24 cellular contexts compared by ENCODE assay signal in the genomic region with DNA sequence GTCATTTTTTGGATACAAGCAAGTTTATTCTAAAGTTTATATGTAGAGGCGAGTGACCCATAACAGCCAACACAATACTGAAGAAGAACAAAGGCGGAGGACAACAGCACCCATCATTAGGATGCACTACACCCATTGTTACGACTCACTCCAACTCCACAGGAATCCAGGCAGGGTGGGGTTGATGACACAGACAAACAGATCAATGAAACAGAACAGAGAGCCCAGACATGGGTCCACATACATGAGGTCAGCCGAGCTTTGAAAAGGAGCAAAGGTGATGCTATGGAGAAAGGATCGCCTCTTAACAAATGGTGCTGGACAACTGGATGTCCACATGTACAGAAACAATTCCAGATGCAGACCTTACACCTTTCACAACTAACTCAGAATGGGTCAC.
DNase-seq lines count a peak whose midpoint lies in the region; ATAC-seq, FAIRE-seq and TF ChIP-seq lines count a peak whose summit lies in the region.
"Had no signal": no experiment of that assay in that cellular context is flagged by ENCODE, and none has a peak within 500 bp of the region (broad histone marks: within the 10 kb centered on the region; RNA-seq: fewer than 3 reads in every experiment).

No MANE protein-coding gene starts in this region.

- H3K4me2 ChIP-seq in K562 (ENCODE audit: insufficient read depth, low read length), result no peak overlapping the region
- H3K4me2 ChIP-seq: BLaER1, GM23338 had no signal

- H3K79me2 ChIP-seq in K562 (ENCODE audit: control insufficient read depth, insufficient read depth, low read length), result no peaks in the 10 kb centered on the region

- H3K27me3 ChIP-seq in K562 (ENCODE audit: control insufficient read depth in 2 of 2, insufficient read depth in 2 of 2, low read length in 2 of 2), result peaks cover 15 to 41% of the 10 kb centered on the region in 2 experiments; a peak in 3 of 5 replicates
- H3K27me3 ChIP-seq in endodermal cell (ENCODE audit: control insufficient read depth, insufficient read depth, low read length, poor library complexity, severe bottlenecking), result no peaks in the 10 kb centered on the region
- H3K27me3 ChIP-seq: BLaER1 had no signal

- BruUV-seq in K562 (replicated peaks; lab: Mats Ljungman, UMichigan), result no TSS peak

- FAIRE-seq in K562 (lab: Jason Lieb, UNC), result peak; percentile 54
- FAIRE-seq: A204.1, GM12891, GM18507 had no signal

- no peaks in the 10 kb centered on the region for H4K20me1 ChIP-seq in K562 (replicated peaks; ENCODE audit: control insufficient read depth, insufficient read depth, low read length)
- H4K20me1 ChIP-seq: BLaER1 had no signal

- TF ChIP-seq CTCF in K562 (IDR thresholded peaks at IDR 0.05 in 2 of 3, conservative IDR thresholded peaks at IDR 0.05 in 1 of 3; ENCODE audit: insufficient read depth in 2 of 3, low read depth in 1 of 3, low read length in 3 of 3), result no peak
- no peak for TF ChIP-seq CTCF in endodermal cell (conservative IDR thresholded peaks at IDR 0.05)

- no peak for TF ChIP-seq POLR2A in K562 (conservative IDR thresholded peaks at IDR 0.05)

- H3K9me3 Mint-ChIP-seq in endodermal cell, result peaks cover 34% of the 10 kb centered on the region

- no peaks in the 10 kb centered on the region for H3K9me3 ChIP-seq in K562 (replicated peaks; ENCODE audit: control insufficient read depth, insufficient read depth, low read depth, low read length)
- peaks cover 83% of the 10 kb centered on the region for H3K9me3 ChIP-seq in endodermal cell (ENCODE audit: control insufficient read depth, low read length)
- H3K9me3 ChIP-seq: BLaER1 had no signal

- no peaks in the 10 kb centered on the region for H3K4me1 Mint-ChIP-seq in endodermal cell
- H3K4me1 Mint-ChIP-seq: B cell, GM23338 had no signal

- POLR2A ChIA-PET in K562 (lab: Yijun Ruan, JAX), result no interaction called here

- in situ Hi-C loops in K562 (cut with MboI), result no loop called here

- intact Hi-C loops in K562 (cut with micrococcal nuclease), result no loop called here

- H3K4me3 Mint-ChIP-seq in endodermal cell, result no peak overlapping the region
- H3K4me3 Mint-ChIP-seq: B cell; CD4-positive, CD25-positive, alpha-beta regulatory T cell; CD8-positive, alpha-beta T cell; GM23338; H9; HFFc6 had no signal

- H3K9me1 ChIP-seq in K562 (ENCODE audit: control insufficient read depth, insufficient read depth, low read length), result no peaks in the 10 kb centered on the region

- 0 out of 5 replicates have a peak, but pooled peaks cover 0 to 2% of the 10 kb centered on the region in 2 experiments for H3K4me1 ChIP-seq in K562 (replicated peaks in 1 of 2; ENCODE audit: control insufficient read depth in 2 of 2, insufficient read depth in 2 of 2, low read length in 2 of 2)
- no peaks in the 10 kb centered on the region for H3K4me1 ChIP-seq in endodermal cell (ENCODE audit: control insufficient read depth, insufficient read depth, low read length)

- H3K27me3 Mint-ChIP-seq in endodermal cell (ENCODE audit: insufficient read depth), result peaks cover 22% of the 10 kb centered on the region
- H3K27me3 Mint-ChIP-seq: B cell; CD4-positive, CD25-positive, alpha-beta regulatory T cell had no signal

- no peak for TF ChIP-seq EP300 in K562 (IDR thresholded peaks at IDR 0.05; ENCODE audit: low read length)

- CTCF ChIA-PET in K562 (lab: Yijun Ruan, JAX; ENCODE audit: low intra/inter-chr PET ratio), result interaction anchor here (0.8 kb wide), 1 partner anchor 702 kb away, joined by 3 read pairs; no protein-coding TSS in a partner anchor

- H3K4me3 ChIP-seq in K562, result no peak overlapping the region
- peak overlapping the region; percentile 58 for H3K4me3 ChIP-seq in endodermal cell (ENCODE audit: low read length)
- H3K4me3 ChIP-seq: BLaER1, GM23338 had no signal

- H2AFZ ChIP-seq in K562 (ENCODE audit: low read depth, low read length), result no peak overlapping the region
- H2AFZ ChIP-seq: GM23338 had no signal

- ATAC-seq in K562, result no peak
- ATAC-seq: CD8-positive, alpha-beta T cell; GM23338 had no signal

- H3K36me3 ChIP-seq in K562 (ENCODE audit: control insufficient read depth, insufficient read depth, low read length), result no peaks in the 10 kb centered on the region
- H3K36me3 ChIP-seq in endodermal cell (ENCODE audit: control insufficient read depth, insufficient read depth, low read length), result no peaks in the 10 kb centered on the region
- H3K36me3 ChIP-seq: BLaER1 had no signal

- peak; percentile 25 for DNase-seq in NCI-H345 (lab: John Stamatoyannopoulos, UW)
- DNase-seq in NCI-H345 treated with DMSO at 0.1 percent for 48 hours (lab: John Stamatoyannopoulos, UW; ENCODE audit: unreplicated experiment), result no peak
- peak; percentile 58 for DNase-seq in NCI-H146 (lab: John Stamatoyannopoulos, UW)
- no peak for DNase-seq in K562 (ENCODE audit: extremely low read depth in 1 of 4, low spot score in 3 of 4)
- DNase-seq in endodermal cell, result no peak
- no peak for DNase-seq in pons (ENCODE audit: low spot score)
- no peak for DNase-seq in COLO668 (lab: John Stamatoyannopoulos, UW; ENCODE audit: unreplicated experiment)
- no peak for DNase-seq in activated naive CD4-positive, alpha-beta T cell (lab: John Stamatoyannopoulos, UW)
- DNase-seq: Calu3; CD4-positive, CD25-positive, alpha-beta regulatory T cell; CD8-positive, alpha-beta T cell; DMS53; DMS79 treated with DMSO at 0.1 percent for 48 hours; GF-D8; H9; HFFc6 had no signal

- no peak overlapping the region for H3K9ac ChIP-seq in K562 (ENCODE audit: insufficient read depth in 1 of 2, low read depth in 2 of 2, low read length in 2 of 2)
- no peak overlapping the region for H3K9ac ChIP-seq in endodermal cell (ENCODE audit: extremely low read depth, low read length, poor library complexity, severe bottlenecking)
- H3K9ac ChIP-seq: BLaER1 had no signal

- peaks cover 2% of the 10 kb centered on the region for H3K36me3 Mint-ChIP-seq in endodermal cell (ENCODE audit: low read depth)
- H3K36me3 Mint-ChIP-seq: CD4-positive, CD25-positive, alpha-beta regulatory T cell; CD8-positive, alpha-beta T cell had no signal

- 0% methylated on average over 5 of the region's 5 CpGs for WGBS in K562 (ENCODE audit: insufficient coverage, low coverage, missing lambda C conversion rate)
- WGBS in endodermal cell (ENCODE audit: insufficient coverage in 1 of 2, insufficient read length in 1 of 2), 2 experiments, result 78 to 100% methylated on average over 1 to 5 of the region's 5 CpGs

- H3K27ac Mint-ChIP-seq in endodermal cell, result no peak overlapping the region
- H3K27ac Mint-ChIP-seq: B cell; CD4-positive, CD25-positive, alpha-beta regulatory T cell; CD8-positive, alpha-beta T cell; GM23338; H9; HFFc6 had no signal

- H3K27ac ChIP-seq in K562 (ENCODE audit: extremely low read depth, low read depth, low read length) (no peak overlapping the region), endodermal cell (ENCODE audit: low read depth, low read length) (no peak overlapping the region)
- H3K27ac ChIP-seq: 22Rv1, BLaER1, C4-2B had no signal

- no peak for TF ChIP-seq RAD21 in K562 (CRISPR knock-in tag; conservative IDR thresholded peaks at IDR 0.05 in 1 of 2, IDR thresholded peaks at IDR 0.05 in 1 of 2)

TF ChIP-seq in K562, 482 proteins besides CTCF, POLR2A, EP300 and RAD21 (continues in another document):
- TF ChIP-seq, protein P1, sequence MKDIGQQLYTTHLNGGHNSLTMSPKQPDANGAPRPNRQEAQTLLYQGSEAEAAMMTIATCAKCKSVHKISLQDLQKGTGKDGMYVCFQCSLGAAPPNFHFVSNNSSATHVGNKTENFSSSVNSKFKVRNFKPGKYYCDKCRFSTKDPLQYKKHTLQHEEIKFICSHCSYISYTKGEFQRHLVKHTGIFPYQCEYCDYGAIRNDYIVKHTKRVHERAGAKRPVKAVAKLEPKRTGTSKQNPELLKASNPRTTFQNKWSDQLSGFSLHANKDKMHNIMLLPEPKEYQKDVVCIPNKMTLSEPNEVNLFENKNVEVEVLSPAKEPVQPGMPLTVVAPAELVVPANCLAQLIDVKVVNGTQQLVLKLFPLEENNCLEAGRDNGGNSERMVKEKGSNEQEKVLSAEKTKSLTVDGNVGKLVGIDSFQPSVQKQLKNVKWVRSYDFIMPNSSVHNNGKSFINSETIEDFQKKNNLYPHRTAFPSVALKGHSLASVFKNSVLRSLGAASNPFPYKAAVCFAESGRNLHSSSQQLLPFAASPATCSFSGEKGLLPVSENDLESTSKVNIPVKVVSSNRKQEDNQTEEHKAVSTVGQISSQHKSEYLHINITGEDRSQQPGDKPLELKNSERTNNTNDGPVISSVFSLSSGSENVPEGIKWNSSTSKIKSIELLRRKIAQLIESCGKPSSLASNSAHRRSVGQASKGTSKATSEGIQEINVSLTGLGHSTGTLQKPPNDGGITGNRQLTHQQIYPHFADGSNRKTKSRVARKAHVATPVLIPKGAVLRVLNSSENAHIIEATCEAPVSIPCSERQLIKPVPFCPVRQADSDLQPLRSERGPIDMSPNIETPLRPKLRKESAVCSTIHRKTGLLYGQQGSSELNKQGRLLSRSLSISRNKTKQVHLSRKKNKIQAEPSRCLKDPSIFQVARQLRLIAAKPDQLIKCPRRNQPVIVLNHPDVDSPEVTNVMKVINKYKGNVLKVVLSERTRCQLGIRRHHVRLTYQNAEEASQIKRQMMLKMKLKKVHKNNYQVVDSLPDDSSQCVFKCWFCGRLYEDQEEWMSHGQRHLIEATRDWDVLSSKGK (CRISPR knock-in tag; IDR thresholded peaks at IDR 0.05), result no peak
- TF ChIP-seq ESRRB (CRISPR knock-in tag; IDR thresholded peaks at IDR 0.05; ENCODE audit: borderline replicate concordance) (no peak), SMARCA5 (IDR thresholded peaks at IDR 0.05) (no peak), TCFL5 (CRISPR knock-in tag; conservative IDR thresholded peaks at IDR 0.05) (no peak), TSC22D4 (tag; IDR thresholded peaks at IDR 0.05) (no peak)
- TF ChIP-seq, protein P2, sequence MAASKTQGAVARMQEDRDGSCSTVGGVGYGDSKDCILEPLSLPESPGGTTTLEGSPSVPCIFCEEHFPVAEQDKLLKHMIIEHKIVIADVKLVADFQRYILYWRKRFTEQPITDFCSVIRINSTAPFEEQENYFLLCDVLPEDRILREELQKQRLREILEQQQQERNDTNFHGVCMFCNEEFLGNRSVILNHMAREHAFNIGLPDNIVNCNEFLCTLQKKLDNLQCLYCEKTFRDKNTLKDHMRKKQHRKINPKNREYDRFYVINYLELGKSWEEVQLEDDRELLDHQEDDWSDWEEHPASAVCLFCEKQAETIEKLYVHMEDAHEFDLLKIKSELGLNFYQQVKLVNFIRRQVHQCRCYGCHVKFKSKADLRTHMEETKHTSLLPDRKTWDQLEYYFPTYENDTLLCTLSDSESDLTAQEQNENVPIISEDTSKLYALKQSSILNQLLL (CRISPR knock-in tag; IDR thresholded peaks at IDR 0.05; ENCODE audit: borderline replicate concordance), result no peak
- TF ChIP-seq, protein P3, sequence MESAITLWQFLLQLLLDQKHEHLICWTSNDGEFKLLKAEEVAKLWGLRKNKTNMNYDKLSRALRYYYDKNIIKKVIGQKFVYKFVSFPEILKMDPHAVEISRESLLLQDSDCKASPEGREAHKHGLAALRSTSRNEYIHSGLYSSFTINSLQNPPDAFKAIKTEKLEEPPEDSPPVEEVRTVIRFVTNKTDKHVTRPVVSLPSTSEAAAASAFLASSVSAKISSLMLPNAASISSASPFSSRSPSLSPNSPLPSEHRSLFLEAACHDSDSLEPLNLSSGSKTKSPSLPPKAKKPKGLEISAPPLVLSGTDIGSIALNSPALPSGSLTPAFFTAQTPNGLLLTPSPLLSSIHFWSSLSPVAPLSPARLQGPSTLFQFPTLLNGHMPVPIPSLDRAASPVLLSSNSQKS (CRISPR knock-in tag; IDR thresholded peaks at IDR 0.05), result no peak

Comparison
In these comparisons a context has a peak if more than half of its experiments do, and no peak if none do; other contexts are left out.
1. DNase-seq: peak in NCI-H345 (single experiment) and NCI-H146 (single experiment); none in NCI-H345 treated with DMSO at 0.1 percent for 48 hours (single experiment), K562 (0 of 4), endodermal cell (single experiment), pons (single experiment), COLO668 (single experiment) and activated naive CD4-positive, alpha-beta T cell (0 of 4).